ENCODE assay signal across 23 cellular contexts in the genomic region with DNA sequence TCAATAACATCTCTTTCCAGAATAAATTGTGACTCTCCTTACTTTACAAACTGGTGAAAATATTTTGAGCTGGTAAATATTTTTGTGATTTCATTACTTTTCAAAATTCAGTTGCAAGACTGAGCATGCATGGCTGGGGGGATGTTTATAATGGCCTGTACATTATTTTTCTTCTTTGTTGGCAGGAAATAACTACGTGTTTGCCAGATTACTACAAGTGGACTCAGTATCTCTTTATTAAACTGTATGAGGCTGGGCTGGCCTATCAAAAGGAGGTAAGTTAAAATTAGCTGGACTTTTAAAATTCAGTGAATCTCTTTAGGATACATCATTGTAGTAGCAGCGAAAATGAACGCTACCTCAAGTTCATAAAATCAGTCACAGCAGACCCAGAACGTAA. TPM values are rescaled to one million over a fixed set of nuclear protein-coding genes. Genes with fewer than 3 reads are reported as not detected.
A peak's percentile ranks its signal among the peaks of the same experiment; 100 is the strongest.
DNase-seq lines count a peak whose midpoint lies in the region; FAIRE-seq and TF ChIP-seq lines count a peak whose summit lies in the region.
"Had no signal": no experiment of that assay in that cellular context is flagged by ENCODE, and none has a peak within 500 bp of the region (broad histone marks: within the 10 kb centered on the region; RNA-seq: fewer than 3 reads in every experiment).

No MANE protein-coding gene starts in this region.

- no peak for FAIRE-seq in urothelium cell line (lab: Jason Lieb, UNC)
- FAIRE-seq: A549, GM12878, GM19239, H1 had no signal

- H3K27ac Mint-ChIP-seq in nephron (peak overlapping the region in 2 of 3 experiments; percentile 13 to 76), osteocyte (ENCODE audit: unreplicated experiment) (peak overlapping the region; percentile 23)

- no peak overlapping the region for H3K4me3 Mint-ChIP-seq in nephron
- no peak overlapping the region for H3K4me3 Mint-ChIP-seq in osteocyte (ENCODE audit: unreplicated experiment)
- H3K4me3 Mint-ChIP-seq: CD4-positive, alpha-beta memory T cell had no signal

- H3K27me3 Mint-ChIP-seq in nephron (ENCODE audit: low read depth) (no peaks in the 10 kb centered on the region), osteocyte (ENCODE audit: unreplicated experiment) (no peaks in the 10 kb centered on the region)
- H3K27me3 Mint-ChIP-seq: CD4-positive, alpha-beta memory T cell had no signal

- H3K36me3 Mint-ChIP-seq in nephron (ENCODE audit: low read depth) (peaks cover 58% of the 10 kb centered on the region), osteocyte (ENCODE audit: unreplicated experiment) (peaks cover 17% of the 10 kb centered on the region)

- H3K4me1 Mint-ChIP-seq in nephron = peaks cover 39% of the 10 kb centered on the region
- peaks cover 17% of the 10 kb centered on the region for H3K4me1 Mint-ChIP-seq in osteocyte (ENCODE audit: unreplicated experiment)

- TF ChIP-seq CTCF in nephron (IDR thresholded peaks at IDR 0.05; ENCODE audit: unreplicated experiment in 3 of 3) (no peak), osteocyte (IDR thresholded peaks at IDR 0.05) (no peak)

- peak; percentile 25 for DNase-seq in EH (ENCODE audit: low read depth)
- DNase-seq in dermis blood vessel endothelial cell = peak; percentile 24
- no peak for DNase-seq in osteocyte (ENCODE audit: extremely low spot score, unreplicated experiment)
- DNase-seq in caudate nucleus (lab: John Stamatoyannopoulos, UW) = no peak
- DNase-seq in urothelium cell line (ENCODE audit: low spot score) = no peak
- no peak for DNase-seq in stimulated activated CD4-positive, alpha-beta T cell treated with anti-CD3 and anti-CD28 coated beads, Interleukin-4, amount 100 ng/mL, for 24 hours
- DNase-seq in superior temporal gyrus (ENCODE audit: extremely low spot score) = no peak
- DNase-seq: 8988T; C1 segment of cervical spinal cord; Caco-2; CD4-positive, alpha-beta memory T cell; DMS153; DND-41; EL; GDM1; GM23248; H7; HCEC 1CT had no signal

- no peak overlapping the region for H3K27ac ChIP-seq in caudate nucleus (ENCODE audit: low read depth, low read length)
- H3K27ac ChIP-seq: A549, GM23248 had no signal

- H3K9me3 Mint-ChIP-seq in nephron (peaks cover 3% of the 10 kb centered on the region), osteocyte (ENCODE audit: unreplicated experiment) (no peaks in the 10 kb centered on the region)

RNA-seq across cellular contexts. Expression of a gene that starts 58.3 kb away (rescaled TPM):
- total RNA-seq in dermis blood vessel endothelial cell = 28.2 and 30.9 TPM in 2 replicates
- 18.8 and 20.8 TPM in 2 replicates for total RNA-seq in osteocyte

Comparison
In these comparisons a context has a peak if more than half of its experiments do, and no peak if none do; other contexts are left out.
1. DNase-seq: peak in EH (single experiment) and dermis blood vessel endothelial cell (single experiment); none in osteocyte (single experiment), caudate nucleus (0 of 61), urothelium cell line (single experiment), stimulated activated CD4-positive, alpha-beta T cell treated with anti-CD3 and anti-CD28 coated beads, Interleukin-4, amount 100 ng/mL, for 24 hours (single experiment) and superior temporal gyrus (single experiment).